ENCODE assay signal across 22 cellular contexts in genomic region chr18:48810805-48811204, GRCh38.
DNase-seq lines count a peak whose midpoint lies in the region; ATAC-seq and TF ChIP-seq lines count a peak whose summit lies in the region.
"Had no signal": no experiment of that assay in that cellular context is flagged by ENCODE, and none has a peak within 500 bp of the region (broad histone marks: within the 10 kb centered on the region; RNA-seq: fewer than 3 reads in every experiment).

No MANE protein-coding gene starts in this region.

- peaks cover 2% of the 10 kb centered on the region for H3K27me3 Mint-ChIP-seq in activated naive CD8-positive, alpha-beta T cell treated with anti-CD3 and anti-CD28 coated beads, Interleukin-2, amount 10 ng/mL, durations not matched to agents 7 days and 5 days
- no peaks in the 10 kb centered on the region for H3K27me3 Mint-ChIP-seq in activated naive CD8-positive, alpha-beta T cell treated with anti-CD3 and anti-CD28 coated beads for 36 hours
- H3K27me3 Mint-ChIP-seq: CD8-positive, alpha-beta memory T cell had no signal

- H3K9me3 ChIP-seq in OCI-LY7 (ENCODE audit: low read length) (no peaks in the 10 kb centered on the region), smooth muscle cell (replicated peaks; ENCODE audit: low read depth) (no peaks in the 10 kb centered on the region), left lung (no peaks in the 10 kb centered on the region), psoas muscle (no peaks in the 10 kb centered on the region)

- no peaks in the 10 kb centered on the region for H3K36me3 ChIP-seq in OCI-LY7 (ENCODE audit: insufficient read depth, low read length)
- H3K36me3 ChIP-seq in smooth muscle cell (ENCODE audit: low read depth): no peaks in the 10 kb centered on the region
- H3K36me3 ChIP-seq in left lung: no peaks in the 10 kb centered on the region
- no peaks in the 10 kb centered on the region for H3K36me3 ChIP-seq in psoas muscle (ENCODE audit: insufficient read depth in 1 of 2, low read depth in 1 of 2)

- no peak overlapping the region for H3K27ac Mint-ChIP-seq in activated naive CD8-positive, alpha-beta T cell treated with anti-CD3 and anti-CD28 coated beads, Interleukin-2, amount 10 ng/mL, durations not matched to agents 7 days and 5 days
- no peak overlapping the region for H3K27ac Mint-ChIP-seq in activated naive CD8-positive, alpha-beta T cell treated with anti-CD3 and anti-CD28 coated beads for 36 hours

- H3K27ac ChIP-seq in OCI-LY7 (ENCODE audit: low read depth, low read length, poor library complexity, severe bottlenecking) (no peak overlapping the region), smooth muscle cell (ENCODE audit: low read depth) (peak overlapping the region; percentile 90), left lung (no peak overlapping the region), psoas muscle (no peak overlapping the region)
- H3K27ac ChIP-seq: 22Rv1 had no signal

- BruUV-seq in OCI-LY7 (replicated peaks; lab: Mats Ljungman, UMichigan): no TSS peak

- no peak overlapping the region for H3K9ac ChIP-seq in smooth muscle cell (ENCODE audit: low read depth)

- H3K9me2 ChIP-seq in OCI-LY7 (ENCODE audit: insufficient read depth, low read length): no peaks in the 10 kb centered on the region

- peak overlapping the region; percentile 37 for H3K4me3 Mint-ChIP-seq in activated naive CD8-positive, alpha-beta T cell treated with anti-CD3 and anti-CD28 coated beads, Interleukin-2, amount 10 ng/mL, durations not matched to agents 7 days and 5 days
- H3K4me3 Mint-ChIP-seq in activated naive CD8-positive, alpha-beta T cell treated with anti-CD3 and anti-CD28 coated beads for 36 hours: no peak overlapping the region
- H3K4me3 Mint-ChIP-seq: CD8-positive, alpha-beta memory T cell had no signal

- CTCF ChIA-PET in OCI-LY7 (lab: Charles Lee; ENCODE audit: unreplicated experiment): no interaction called here

- intact Hi-C loops in OCI-LY7 (cut with micrococcal nuclease; ENCODE audit: unreplicated experiment): no loop called here
- intact Hi-C loops in left lung (cut with DNase I): no loop called here
- intact Hi-C loops in psoas muscle (cut with DNase I): no loop called here

- no peaks in the 10 kb centered on the region for H3K79me2 ChIP-seq in OCI-LY7 (ENCODE audit: insufficient read depth, low read depth, low read length)
- peaks cover 18% of the 10 kb centered on the region for H3K79me2 ChIP-seq in smooth muscle cell (ENCODE audit: low read depth)

- H2AFZ ChIP-seq in OCI-LY7 (ENCODE audit: low read length) (no peak overlapping the region), smooth muscle cell (ENCODE audit: low read depth) (no peak overlapping the region)

- H3K4me1 ChIP-seq in OCI-LY7 (ENCODE audit: insufficient read depth, low read length, poor library complexity, severe bottlenecking) (peaks cover 56% of the 10 kb centered on the region), smooth muscle cell (ENCODE audit: low read depth) (peaks cover 11% of the 10 kb centered on the region), left lung (peaks cover 4 to 22% of the 10 kb centered on the region in 2 donors), psoas muscle (peaks cover 1% of the 10 kb centered on the region)

- POLR2A ChIA-PET in activated naive CD8-positive, alpha-beta T cell treated with anti-CD3 and anti-CD28 coated beads, Interleukin-2, amount 10 ng/mL, durations not matched to agents 7 days and 5 days (lab: Charles Lee): no interaction called here
- POLR2A ChIA-PET in OCI-LY7 (lab: Charles Lee): interaction anchor here (1.4 kb wide), 1 partner anchor 9 kb away, joined by 7 read pairs; no protein-coding TSS in a partner anchor

- peak overlapping the region; percentile 39; the same call in 1 of the 2 replicates for H3K4me2 ChIP-seq in OCI-LY7 (ENCODE audit: low read length)
- peak overlapping the region; percentile 53 for H3K4me2 ChIP-seq in smooth muscle cell

- no peak for ATAC-seq in activated naive CD8-positive, alpha-beta T cell treated with anti-CD3 and anti-CD28 coated beads, Interleukin-2, amount 10 ng/mL, durations not matched to agents 7 days and 5 days (ENCODE audit: low read depth)
- no peak for ATAC-seq in left lung
- ATAC-seq in psoas muscle: no peak
- no peak for ATAC-seq in HG02678 (IDR thresholded peaks at IDR 0.05; ENCODE audit: unreplicated experiment)
- ATAC-seq: PC-3 had no signal

- no peaks in the 10 kb centered on the region for H3K9me3 Mint-ChIP-seq in activated naive CD8-positive, alpha-beta T cell treated with anti-CD3 and anti-CD28 coated beads, Interleukin-2, amount 10 ng/mL, durations not matched to agents 7 days and 5 days
- no peaks in the 10 kb centered on the region for H3K9me3 Mint-ChIP-seq in activated naive CD8-positive, alpha-beta T cell treated with anti-CD3 and anti-CD28 coated beads for 36 hours
- H3K9me3 Mint-ChIP-seq: CD8-positive, alpha-beta memory T cell had no signal

- H3K4me3 ChIP-seq in OCI-LY7 (ENCODE audit: low read depth, low read length, poor library complexity, severe bottlenecking) (no peak overlapping the region), smooth muscle cell (no peak overlapping the region), left lung (no peak overlapping the region), psoas muscle (no peak overlapping the region)

- no peak for TF ChIP-seq CTCF in OCI-LY7 (conservative IDR thresholded peaks at IDR 0.05; ENCODE audit: low read length)
- TF ChIP-seq CTCF in smooth muscle cell (IDR thresholded peaks at IDR 0.05; ENCODE audit: borderline replicate concordance, insufficient read depth, poor library complexity, severe bottlenecking): no peak
- no peak for TF ChIP-seq CTCF in left lung (IDR thresholded peaks at IDR 0.05)
- TF ChIP-seq CTCF in psoas muscle (IDR thresholded peaks at IDR 0.05): no peak

- peaks cover 12% of the 10 kb centered on the region for H3K36me3 Mint-ChIP-seq in activated naive CD8-positive, alpha-beta T cell treated with anti-CD3 and anti-CD28 coated beads, Interleukin-2, amount 10 ng/mL, durations not matched to agents 7 days and 5 days
- H3K36me3 Mint-ChIP-seq in activated naive CD8-positive, alpha-beta T cell treated with anti-CD3 and anti-CD28 coated beads for 36 hours: peaks cover 1% of the 10 kb centered on the region
- H3K36me3 Mint-ChIP-seq: CD8-positive, alpha-beta memory T cell had no signal

- DNase-seq in activated naive CD8-positive, alpha-beta T cell treated with anti-CD3 and anti-CD28 coated beads, Interleukin-2, amount 10 ng/mL, durations not matched to agents 7 days and 5 days: no peak
- DNase-seq in activated naive CD8-positive, alpha-beta T cell treated with anti-CD3 and anti-CD28 coated beads for 36 hours: no peak
- DNase-seq in OCI-LY7 (ENCODE audit: low spot score): no peak
- DNase-seq in fibroblast of peridontal ligament (ENCODE audit: extremely low read depth): peak; percentile 56
- no peak for DNase-seq in smooth muscle cell (lab: John Stamatoyannopoulos, UW; ENCODE audit: unreplicated experiment)
- DNase-seq in left lung: no peak
- DNase-seq in psoas muscle: no peak
- DNase-seq: AML-193; C1 segment of cervical spinal cord; Calu3; CD8-positive, alpha-beta memory T cell; DMS153; GDM1; Kasumi-1; NCI-H1417; NCI-H187; NCI-H446; NCI-H526; PC-3; Right ventricle myocardium superior had no signal

- H3K27me3 ChIP-seq in smooth muscle cell (ENCODE audit: low read depth) (no peaks in the 10 kb centered on the region), left lung (no peaks in the 10 kb centered on the region), psoas muscle (ENCODE audit: insufficient read depth in 3 of 3, low read length in 2 of 3) (no peaks in the 10 kb centered on the region)

- peaks cover 10% of the 10 kb centered on the region for H3F3A ChIP-seq in smooth muscle cell (ENCODE audit: low read depth)

- H3K4me1 Mint-ChIP-seq in activated naive CD8-positive, alpha-beta T cell treated with anti-CD3 and anti-CD28 coated beads, Interleukin-2, amount 10 ng/mL, durations not matched to agents 7 days and 5 days: peaks cover 46% of the 10 kb centered on the region
- H3K4me1 Mint-ChIP-seq in activated naive CD8-positive, alpha-beta T cell treated with anti-CD3 and anti-CD28 coated beads for 36 hours: peaks cover 40% of the 10 kb centered on the region

- no peaks in the 10 kb centered on the region for H4K20me1 ChIP-seq in OCI-LY7 (ENCODE audit: insufficient read depth, low read length)
- no peaks in the 10 kb centered on the region for H4K20me1 ChIP-seq in smooth muscle cell (ENCODE audit: low read depth)
